In the genomic region with DNA sequence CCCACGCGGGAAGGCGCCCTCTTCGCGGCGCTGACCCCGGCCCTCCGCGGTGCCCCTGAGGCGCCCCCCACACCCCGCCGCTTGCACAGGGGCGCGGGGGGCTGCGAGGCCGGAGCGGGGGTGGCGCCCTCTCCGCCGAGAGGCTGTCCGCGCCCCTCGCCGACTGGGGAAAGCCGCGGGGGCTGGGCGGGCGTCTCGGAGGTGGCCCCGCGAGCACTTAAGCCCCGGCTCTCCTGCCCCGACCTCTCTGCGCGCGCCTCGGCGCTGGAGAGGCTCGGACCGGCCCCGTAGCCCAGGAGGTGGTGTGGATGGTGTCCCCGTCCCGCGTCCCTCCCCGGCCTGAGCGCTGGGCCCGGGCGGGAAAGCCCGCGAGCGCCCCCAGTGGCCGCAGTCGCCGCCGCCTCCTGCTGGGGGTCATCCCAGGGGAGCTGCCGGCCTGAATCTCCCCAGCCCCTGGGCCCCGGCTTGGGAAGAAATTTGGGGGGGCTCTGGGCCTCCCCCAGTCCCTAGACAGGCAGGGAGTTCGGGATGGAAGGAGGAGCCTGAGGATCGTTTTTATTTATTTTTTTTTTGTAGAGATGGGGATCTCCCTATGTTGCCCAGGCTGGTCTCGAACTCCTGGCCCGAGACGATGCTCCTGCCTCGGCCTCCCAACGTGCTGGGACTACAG, we compare ENCODE assay signal across 8 cellular contexts. TPM values are rescaled to one million over a fixed set of nuclear protein-coding genes. Genes with fewer than 3 reads are reported as not detected.
DNase-seq lines count a peak whose midpoint lies in the region; ATAC-seq, FAIRE-seq and TF ChIP-seq lines count a peak whose summit lies in the region.

No MANE protein-coding gene starts in this region.

- no peak for FAIRE-seq in pancreas (lab: Jason Lieb, UNC)

- H3K4me1 ChIP-seq in BLaER1 treated with 17β-estradiol and CSF1 and Interleukin-3, amounts not matched to agents 10 nM and 100 nM: peaks cover 36 to 83% (median 68%) of the 10 kb centered on the region in 10 experiments
- H3K4me1 ChIP-seq in pancreas: peaks cover 9 to 21% (median 10%) of the 10 kb centered on the region in 3 donors

- H3K4me3 ChIP-seq in BLaER1 treated with 17β-estradiol and CSF1 and Interleukin-3, amounts not matched to agents 10 nM and 100 nM: peak overlapping the region; percentile 55 to 75 (median 66)
- peak overlapping the region; percentile 19 to 58 (median 48) for H3K4me3 ChIP-seq in pancreas

- H3K9ac ChIP-seq in BLaER1 treated with 17β-estradiol and CSF1 and Interleukin-3, amounts not matched to agents 10 nM and 100 nM: peak overlapping the region in 9 of 11 experiments; percentile 20 to 77 (median 69); a peak in 11 of 22 replicates

- H3K27ac Mint-ChIP-seq in activated naive CD4-positive, alpha-beta T cell treated with anti-CD3 and anti-CD28 coated beads, Interleukin-2, amount 10 ng/mL, durations not matched to agents 7 days and 5 days: no peak overlapping the region

- peaks cover 17% of the 10 kb centered on the region for H3K4me1 Mint-ChIP-seq in activated naive CD4-positive, alpha-beta T cell treated with anti-CD3 and anti-CD28 coated beads, Interleukin-2, amount 10 ng/mL, durations not matched to agents 7 days and 5 days

- peaks cover 97% of the 10 kb centered on the region for H3K27me3 Mint-ChIP-seq in activated naive CD4-positive, alpha-beta T cell treated with anti-CD3 and anti-CD28 coated beads, Interleukin-2, amount 10 ng/mL, durations not matched to agents 7 days and 5 days

- 3 to 4% methylated on average over 52 to 64 of the region's 64 CpGs for WGBS in pancreas, 2 donors

- ATAC-seq in GM21825 (IDR thresholded peaks at IDR 0.05; ENCODE audit: unreplicated experiment): peak; percentile 33
- ATAC-seq in Right ventricle myocardium inferior: peak; percentile 45
- ATAC-seq in pancreas: peak; percentile 53 to 66 (median 65)
- no peak for ATAC-seq in GM21360 (IDR thresholded peaks at IDR 0.05; ENCODE audit: unreplicated experiment)

- peaks cover 66 to 87% (median 78%) of the 10 kb centered on the region in 11 experiments for H3K27me3 ChIP-seq in BLaER1 treated with 17β-estradiol and CSF1 and Interleukin-3, amounts not matched to agents 10 nM and 100 nM
- no peaks in the 10 kb centered on the region for H3K27me3 ChIP-seq in pancreas

- H3K9me3 Mint-ChIP-seq in activated naive CD4-positive, alpha-beta T cell treated with anti-CD3 and anti-CD28 coated beads, Interleukin-2, amount 10 ng/mL, durations not matched to agents 7 days and 5 days: no peaks in the 10 kb centered on the region

- H3K36me3 ChIP-seq in BLaER1 treated with 17β-estradiol and CSF1 and Interleukin-3, amounts not matched to agents 10 nM and 100 nM: no peaks in the 10 kb centered on the region
- H3K36me3 ChIP-seq in pancreas: no peaks in the 10 kb centered on the region

- no peaks in the 10 kb centered on the region for H3K36me3 Mint-ChIP-seq in activated naive CD4-positive, alpha-beta T cell treated with anti-CD3 and anti-CD28 coated beads, Interleukin-2, amount 10 ng/mL, durations not matched to agents 7 days and 5 days

- peak overlapping the region; percentile 89 to 100 (median 97) for H3K4me2 ChIP-seq in BLaER1 treated with 17β-estradiol and CSF1 and Interleukin-3, amounts not matched to agents 10 nM and 100 nM

- H3K9me3 ChIP-seq in BLaER1 treated with 17β-estradiol and CSF1 and Interleukin-3, amounts not matched to agents 10 nM and 100 nM (replicated peaks in 1 of 11): no peaks in the 10 kb centered on the region
- no peaks in the 10 kb centered on the region for H3K9me3 ChIP-seq in pancreas

- peak; percentile 91 to 97 (median 95) for TF ChIP-seq CTCF in pancreas (IDR thresholded peaks at IDR 0.05)

- CTCF ChIA-PET in activated naive CD4-positive, alpha-beta T cell treated with anti-CD3 and anti-CD28 coated beads, Interleukin-2, amount 10 ng/mL, durations not matched to agents 7 days and 5 days (lab: Charles Lee): interaction anchor here (0.8 to 2.1 kb wide), 11 partner anchors 9 to 304 kb away, joined by 3 to 13 read pairs (median 4); a partner anchor contains a TSS

- no peak overlapping the region for H3K4me3 Mint-ChIP-seq in activated naive CD4-positive, alpha-beta T cell treated with anti-CD3 and anti-CD28 coated beads, Interleukin-2, amount 10 ng/mL, durations not matched to agents 7 days and 5 days

- intact Hi-C loops in Right ventricle myocardium inferior (cut with DNase I): no loop called here
- intact Hi-C loops in pancreas (cut with DNase I): no loop called here

- H4K20me1 ChIP-seq in BLaER1 treated with 17β-estradiol and CSF1 and Interleukin-3, amounts not matched to agents 10 nM and 100 nM: peaks cover 0 to 75% (median 36%) of the 10 kb centered on the region in 11 experiments; a peak in 18 of 22 replicates

- peak overlapping the region in 3 of 11 experiments; percentile 22 to 60 (median 30); a peak in 3 of 22 replicates for H3K27ac ChIP-seq in BLaER1 treated with 17β-estradiol and CSF1 and Interleukin-3, amounts not matched to agents 10 nM and 100 nM
- peak overlapping the region; percentile 90 to 96 (median 91) for H3K27ac ChIP-seq in pancreas

- DNase-seq in RPMI8226: peak; percentile 83
- DNase-seq in activated naive CD4-positive, alpha-beta T cell treated with anti-CD3 and anti-CD28 coated beads, Interleukin-2, amount 10 ng/mL, durations not matched to agents 7 days and 5 days: peak; percentile 73
- peak; percentile 89 for DNase-seq in Right ventricle myocardium inferior (ENCODE audit: missing footprints)
- DNase-seq in pancreas: peak; percentile 67 to 94 (median 84)
- DNase-seq in ureter (ENCODE audit: low spot score): peak; percentile 77

RNA-seq across cellular contexts. Expression of a gene that starts 1.9 kb away (rescaled TPM):
- total RNA-seq in Right ventricle myocardium inferior (36.7 TPM), pancreas (10 to 100 TPM; 13.2 to 29.4 (median 21.3) TPM), ureter (63.6 TPM)
- 10 to 100 TPM; 31.9 to 46.4 TPM for polyA plus RNA-seq in pancreas

RNA-seq across cellular contexts. Expression of a gene that starts 11.5 kb away (rescaled TPM):
- total RNA-seq in Right ventricle myocardium inferior (19.2 TPM), pancreas (10 to 100 TPM in 2 of 6 donors, 1 to 10 TPM in 4; 4.3 to 19.4 (median 6.6) TPM), ureter (14.9 TPM)
- 10 to 100 TPM; 25.9 to 45.0 TPM for polyA plus RNA-seq in pancreas

RNA-seq across cellular contexts. Expression of a gene that starts 18.2 kb away (rescaled TPM):
- total RNA-seq in Right ventricle myocardium inferior (14.1 TPM), pancreas (100 to 1,000 TPM in 1 of 6 donors, 10 to 100 TPM in 5; 40.5 to 107 (median 64.0) TPM), ureter (227 TPM)
- polyA plus RNA-seq in pancreas: 100 to 1,000 TPM in 1 of 2 donors, 10 to 100 TPM in 1; 94.7 to 166 TPM

RNA-seq across cellular contexts. Expression of a gene that starts 19.9 kb away (rescaled TPM):
- total RNA-seq in Right ventricle myocardium inferior (174 TPM), pancreas (under 1 TPM in 2 of 6 donors, not detected in 4; 0.04 to 0.32 TPM), ureter (0.10 TPM)
- polyA plus RNA-seq in pancreas: under 1 TPM; 0.15 to 0.35 TPM

RNA-seq across cellular contexts. Expression of a gene that starts 35.5 kb away (rescaled TPM):
- not detected for total RNA-seq in Right ventricle myocardium inferior
- total RNA-seq in pancreas: 1 to 10 TPM in 2 of 6 donors, under 1 TPM in 4; 0.16 to 1.5 (median 0.40) TPM
- 1 to 10 TPM in 1 of 2 donors, under 1 TPM in 1; 0.52 to 2.8 TPM for polyA plus RNA-seq in pancreas
- 28.5 TPM for total RNA-seq in ureter
